In the genomic region with DNA sequence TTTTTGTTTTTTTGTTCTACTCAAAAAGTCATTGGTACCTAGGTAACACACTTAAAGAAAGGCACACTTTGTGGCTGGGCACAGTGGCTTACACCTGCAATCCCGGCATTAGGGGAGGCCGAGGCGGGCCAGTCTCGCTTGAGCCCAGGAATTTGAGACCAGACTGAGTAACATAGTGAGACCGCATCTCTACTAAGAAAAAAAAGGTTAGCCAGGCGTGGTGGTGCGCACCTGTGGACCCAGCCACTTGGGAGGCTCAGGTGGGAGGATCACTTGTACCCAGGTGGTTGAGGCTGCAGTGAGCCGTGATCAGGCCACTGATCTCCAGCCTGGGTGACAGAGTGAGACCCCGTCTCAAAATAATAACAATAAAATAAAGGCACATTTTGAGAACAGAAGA, we compare ENCODE assay signal across 25 cellular contexts.
"Had no signal": no experiment of that assay in that cellular context is flagged by ENCODE, and none has a peak within 500 bp of the region (broad histone marks: within the 10 kb centered on the region; RNA-seq: fewer than 3 reads in every experiment).

No MANE protein-coding gene starts in this region.

- H3K27ac ChIP-seq: Peyer's patch, RWPE1, SJSA1 had no signal

- H3K4me3 ChIP-seq: K562, Peyer's patch, SJSA1 had no signal

- DNase-seq: activated CD4-positive, alpha-beta T cell treated with anti-CD3 and anti-CD28 coated beads for 48 hours; activated CD4-positive, alpha-beta T cell treated with anti-CD3 and anti-CD28 coated beads, Interleukin-2, amount 50 U/mL, for 4 hours; activated CD4-positive, CD25-positive, alpha-beta regulatory T cell treated with anti-CD3 and anti-CD28 coated beads, Interleukin-2, amount 50 U/mL, for 72 hours; activated CD8-positive, alpha-beta memory T cell treated with anti-CD3 and anti-CD28 coated beads, Interleukin-2, amount 50 U/mL, for 48 hours; activated CD8-positive, alpha-beta T cell treated with anti-CD3 and anti-CD28 coated beads, Interleukin-2, amount 10 ng/mL, durations not matched to agents 7 days and 5 days; activated naive CD4-positive, alpha-beta T cell treated with anti-CD3 and anti-CD28 coated beads for 36 hours; activated naive CD8-positive, alpha-beta T cell treated with anti-CD3 and anti-CD28 coated beads for 36 hours; activated T-cell treated with anti-CD3 and anti-CD28 coated beads, Interleukin-2, amount 50 U/mL, for 1 hour; caudate nucleus; Karpas-422; MM.1S; NCI-H1105; NCI-H1436 treated with DMSO at 0.1 percent for 48 hours; NCI-H187; NCI-H2081; NCI-H510A treated with DMSO at 0.1 percent for 48 hours; NCI-H69; NK-92 treated with Interleukin-12 subunit alpha and Interleukin-12 subunit beta, amount 100 ng/mL, for 24 hours; SHP77 had no signal

- H3K4me3 Mint-ChIP-seq: activated CD8-positive, alpha-beta T cell treated with anti-CD3 and anti-CD28 coated beads, Interleukin-2, amount 10 ng/mL, durations not matched to agents 7 days and 5 days; activated naive CD4-positive, alpha-beta T cell treated with anti-CD3 and anti-CD28 coated beads for 36 hours; activated naive CD8-positive, alpha-beta T cell treated with anti-CD3 and anti-CD28 coated beads for 36 hours; T-helper 1 cell treated with Interleukin-12 subunit alpha and Interleukin-12 subunit beta and Interleukin-4 antibody, amounts not matched to agents 30 μg/mL and 1 μg/mL, for 36 hours had no signal

- ATAC-seq: activated CD8-positive, alpha-beta T cell treated with anti-CD3 and anti-CD28 coated beads, Interleukin-2, amount 10 ng/mL, durations not matched to agents 7 days and 5 days; K562; SK-N-SH treated with all-trans-retinoic acid at 6 μM for 48 hours had no signal

- H3K27ac Mint-ChIP-seq: activated CD8-positive, alpha-beta T cell treated with anti-CD3 and anti-CD28 coated beads, Interleukin-2, amount 10 ng/mL, durations not matched to agents 7 days and 5 days; activated naive CD4-positive, alpha-beta T cell treated with anti-CD3 and anti-CD28 coated beads for 36 hours; activated naive CD8-positive, alpha-beta T cell treated with anti-CD3 and anti-CD28 coated beads for 36 hours; T-helper 1 cell treated with Interleukin-12 subunit alpha and Interleukin-12 subunit beta and Interleukin-4 antibody, amounts not matched to agents 30 μg/mL and 1 μg/mL, for 36 hours had no signal

- FAIRE-seq: K562 had no signal

- H3K36me3 Mint-ChIP-seq: activated naive CD8-positive, alpha-beta T cell treated with anti-CD3 and anti-CD28 coated beads for 36 hours had no signal

- H3K4me1 ChIP-seq: Peyer's patch, SJSA1 had no signal

- H3K36me3 ChIP-seq: Peyer's patch, SJSA1 had no signal
